Comparison of ENCODE assay signal across 1 cellular context in genomic region chr2:216283038-216283900, GRCh38.
TF ChIP-seq lines count a peak whose summit lies in the region.

No MANE protein-coding gene starts in this region.

TF ChIP-seq in SK-N-SH, 30 proteins besides CTCF, POLR2A, EP300 and RAD21 (continued from another document):
- TF ChIP-seq USF1 (IDR thresholded peaks at IDR 0.05; ENCODE audit: borderline replicate concordance, low read depth): no peak
- TF ChIP-seq PBX3 (IDR thresholded peaks at IDR 0.05): no peak
- no peak for TF ChIP-seq SIN3A (IDR thresholded peaks at IDR 0.05; ENCODE audit: borderline replicate concordance, low read depth, low read length)
- no peak for TF ChIP-seq TCF12 (IDR thresholded peaks at IDR 0.05)
- no peak for TF ChIP-seq RXRA (IDR thresholded peaks at IDR 0.05; ENCODE audit: borderline replicate concordance, low read depth)
- TF ChIP-seq, protein P1, sequence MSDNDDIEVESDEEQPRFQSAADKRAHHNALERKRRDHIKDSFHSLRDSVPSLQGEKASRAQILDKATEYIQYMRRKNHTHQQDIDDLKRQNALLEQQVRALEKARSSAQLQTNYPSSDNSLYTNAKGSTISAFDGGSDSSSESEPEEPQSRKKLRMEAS (IDR thresholded peaks at IDR 0.05; ENCODE audit: low read depth): no peak
- TF ChIP-seq FOSL2 (IDR thresholded peaks at IDR 0.05; ENCODE audit: borderline replicate concordance, low read depth): no peak
- TF ChIP-seq FOXM1 (IDR thresholded peaks at IDR 0.05; ENCODE audit: low read depth): no peak
TF ChIP-seq in SK-N-SH: peak in this region for 0.
